Comparison of ENCODE assay signal across 16 cellular contexts in the genomic region with DNA sequence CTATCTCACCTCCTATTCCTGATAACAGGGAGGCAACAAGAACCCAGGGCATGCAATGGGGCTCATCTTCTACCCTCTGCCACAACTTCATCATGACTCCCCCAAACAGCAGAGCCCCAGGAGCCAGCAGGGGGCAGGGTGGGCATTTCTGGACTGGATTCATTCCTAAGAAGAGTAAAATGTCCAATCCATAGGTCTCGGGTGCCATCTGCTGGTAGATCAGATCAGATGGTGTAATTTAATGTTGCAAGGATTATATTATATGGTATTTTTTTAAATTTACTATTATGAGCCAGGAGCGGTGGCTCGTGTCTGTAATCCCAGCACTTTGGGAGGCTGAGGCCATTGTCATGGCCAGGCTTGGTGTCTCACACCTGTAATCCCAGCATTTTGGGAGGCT. TPM values are rescaled to one million over a fixed set of nuclear protein-coding genes. Genes with fewer than 3 reads are reported as not detected.
"Had no signal": no experiment of that assay in that cellular context is flagged by ENCODE, and none has a peak within 500 bp of the region (broad histone marks: within the 10 kb centered on the region; RNA-seq: fewer than 3 reads in every experiment).

No MANE protein-coding gene starts in this region.

RNA-seq across cellular contexts. Expression of gene PRAMEF5, which starts 11.1 kb away (rescaled TPM):
- total RNA-seq: activated CD4-positive, alpha-beta T cell treated with anti-CD3 and anti-CD28 coated beads for 36 hours; activated CD4-positive, alpha-beta T cell treated with anti-CD3 and anti-CD28 coated beads, Interleukin-2, amount 10 ng/mL, durations not matched to agents 7 days and 5 days; activated naive CD4-positive, alpha-beta T cell treated with anti-CD3 and anti-CD28 coated beads for 36 hours; activated naive CD4-positive, alpha-beta T cell treated with anti-CD3 and anti-CD28 coated beads, Interleukin-2, amount 50 U/mL, for 72 hours; activated T-cell treated with anti-CD3 and anti-CD28 coated beads, Interleukin-2, amount 50 U/mL, for 4 hours; activated T-helper 1 cell treated with anti-CD3 and anti-CD28 coated beads, Interleukin-12 subunit alpha, Interleukin-12 subunit beta, Interleukin-2, Interleukin-4 antibody, amounts not matched to agents 30 ng/mL and 10 ng/mL and 1 ng/mL, durations not matched to agents 14 hours and 24 hours and 36 hours; adrenal gland; astrocyte; body of pancreas; breast epithelium; cardiac septum; RPMI7951; SJSA1; T-cell; T-helper 17 cell; WTC11 had no signal

RNA-seq across cellular contexts. Expression of gene PRAMEF8, which starts 19.8 kb away (rescaled TPM):
- total RNA-seq: activated CD4-positive, alpha-beta T cell treated with anti-CD3 and anti-CD28 coated beads for 36 hours; activated CD4-positive, alpha-beta T cell treated with anti-CD3 and anti-CD28 coated beads, Interleukin-2, amount 10 ng/mL, durations not matched to agents 7 days and 5 days; activated naive CD4-positive, alpha-beta T cell treated with anti-CD3 and anti-CD28 coated beads for 36 hours; activated naive CD4-positive, alpha-beta T cell treated with anti-CD3 and anti-CD28 coated beads, Interleukin-2, amount 50 U/mL, for 72 hours; activated T-cell treated with anti-CD3 and anti-CD28 coated beads, Interleukin-2, amount 50 U/mL, for 4 hours; activated T-helper 1 cell treated with anti-CD3 and anti-CD28 coated beads, Interleukin-12 subunit alpha, Interleukin-12 subunit beta, Interleukin-2, Interleukin-4 antibody, amounts not matched to agents 30 ng/mL and 10 ng/mL and 1 ng/mL, durations not matched to agents 14 hours and 24 hours and 36 hours; adrenal gland; body of pancreas; breast epithelium; cardiac septum; RPMI7951; SJSA1; T-cell; T-helper 17 cell; WTC11 had no signal

RNA-seq across cellular contexts. Expression of gene PRAMEF33, which starts 38.2 kb away (rescaled TPM):
- total RNA-seq: activated CD4-positive, alpha-beta T cell treated with anti-CD3 and anti-CD28 coated beads for 36 hours; activated CD4-positive, alpha-beta T cell treated with anti-CD3 and anti-CD28 coated beads, Interleukin-2, amount 10 ng/mL, durations not matched to agents 7 days and 5 days; activated naive CD4-positive, alpha-beta T cell treated with anti-CD3 and anti-CD28 coated beads for 36 hours; activated naive CD4-positive, alpha-beta T cell treated with anti-CD3 and anti-CD28 coated beads, Interleukin-2, amount 50 U/mL, for 72 hours; activated T-cell treated with anti-CD3 and anti-CD28 coated beads, Interleukin-2, amount 50 U/mL, for 4 hours; activated T-helper 1 cell treated with anti-CD3 and anti-CD28 coated beads, Interleukin-12 subunit alpha, Interleukin-12 subunit beta, Interleukin-2, Interleukin-4 antibody, amounts not matched to agents 30 ng/mL and 10 ng/mL and 1 ng/mL, durations not matched to agents 14 hours and 24 hours and 36 hours; adrenal gland; astrocyte; body of pancreas; breast epithelium; cardiac septum; RPMI7951; SJSA1; T-cell; T-helper 17 cell; WTC11 had no signal

RNA-seq across cellular contexts. Expression of gene PRAMEF18, which starts 39.2 kb away (rescaled TPM):
- total RNA-seq: activated CD4-positive, alpha-beta T cell treated with anti-CD3 and anti-CD28 coated beads for 36 hours; activated CD4-positive, alpha-beta T cell treated with anti-CD3 and anti-CD28 coated beads, Interleukin-2, amount 10 ng/mL, durations not matched to agents 7 days and 5 days; activated naive CD4-positive, alpha-beta T cell treated with anti-CD3 and anti-CD28 coated beads for 36 hours; activated naive CD4-positive, alpha-beta T cell treated with anti-CD3 and anti-CD28 coated beads, Interleukin-2, amount 50 U/mL, for 72 hours; activated T-cell treated with anti-CD3 and anti-CD28 coated beads, Interleukin-2, amount 50 U/mL, for 4 hours; activated T-helper 1 cell treated with anti-CD3 and anti-CD28 coated beads, Interleukin-12 subunit alpha, Interleukin-12 subunit beta, Interleukin-2, Interleukin-4 antibody, amounts not matched to agents 30 ng/mL and 10 ng/mL and 1 ng/mL, durations not matched to agents 14 hours and 24 hours and 36 hours; adrenal gland; astrocyte; body of pancreas; breast epithelium; cardiac septum; RPMI7951; SJSA1; T-cell; T-helper 17 cell; WTC11 had no signal

RNA-seq across cellular contexts. Expression of gene PRAMEF15, which starts 50.3 kb away (rescaled TPM):
- total RNA-seq: activated CD4-positive, alpha-beta T cell treated with anti-CD3 and anti-CD28 coated beads for 36 hours; activated CD4-positive, alpha-beta T cell treated with anti-CD3 and anti-CD28 coated beads, Interleukin-2, amount 10 ng/mL, durations not matched to agents 7 days and 5 days; activated naive CD4-positive, alpha-beta T cell treated with anti-CD3 and anti-CD28 coated beads for 36 hours; activated naive CD4-positive, alpha-beta T cell treated with anti-CD3 and anti-CD28 coated beads, Interleukin-2, amount 50 U/mL, for 72 hours; activated T-cell treated with anti-CD3 and anti-CD28 coated beads, Interleukin-2, amount 50 U/mL, for 4 hours; activated T-helper 1 cell treated with anti-CD3 and anti-CD28 coated beads, Interleukin-12 subunit alpha, Interleukin-12 subunit beta, Interleukin-2, Interleukin-4 antibody, amounts not matched to agents 30 ng/mL and 10 ng/mL and 1 ng/mL, durations not matched to agents 14 hours and 24 hours and 36 hours; adrenal gland; astrocyte; body of pancreas; breast epithelium; cardiac septum; RPMI7951; SJSA1; T-cell; T-helper 17 cell; WTC11 had no signal
